Comparison of ENCODE assay signal across 8 cellular contexts in the genomic region with DNA sequence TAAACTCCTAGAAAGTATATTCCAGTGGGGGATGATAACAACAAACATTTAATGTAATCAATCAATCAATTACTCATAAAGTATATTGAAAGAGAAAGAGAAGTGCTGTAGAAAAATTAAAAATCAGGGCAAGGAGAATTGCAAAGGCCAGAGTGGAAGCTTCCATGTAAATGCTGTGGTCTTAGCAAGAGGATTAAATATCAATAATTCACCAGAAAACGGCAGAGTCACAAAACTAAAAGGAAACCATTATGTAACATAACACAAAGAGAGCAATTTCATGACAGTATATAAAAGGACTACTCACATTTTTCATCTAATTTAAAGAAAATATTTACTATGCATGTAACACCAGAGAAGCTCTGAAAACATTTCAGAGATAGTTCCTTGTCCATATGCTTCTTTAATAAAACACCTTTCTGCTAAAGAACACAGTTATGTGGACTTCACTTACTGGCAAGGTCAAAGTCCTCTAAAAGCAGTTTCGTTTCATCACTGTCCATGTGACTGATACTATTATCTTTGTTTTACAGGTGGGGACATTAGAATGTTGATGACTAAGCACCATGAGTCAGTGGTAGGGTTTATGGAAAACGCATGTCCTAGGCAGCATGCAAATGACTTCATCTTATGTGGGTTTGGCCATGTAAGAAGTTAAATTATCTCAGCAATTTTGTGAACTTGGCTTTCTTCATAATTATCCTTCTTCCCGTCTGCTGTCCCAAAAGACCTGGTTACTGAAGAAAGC.
DNase-seq lines count a peak whose midpoint lies in the region; ATAC-seq and TF ChIP-seq lines count a peak whose summit lies in the region.

No MANE protein-coding gene starts in this region.

- CTCF ChIA-PET in HEK293 (lab: Yijun Ruan, JAX): interaction anchor here (0.8 kb wide), 1 partner anchor 12 kb away, joined by 3 read pairs; no protein-coding TSS in a partner anchor

- no peak overlapping the region for H3K4me3 ChIP-seq in HEK293 (ENCODE audit: low read depth, low read length)
- no peak overlapping the region for H3K4me3 ChIP-seq in fibroblast of mammary gland (ENCODE audit: control insufficient read depth, low read depth, low read length)
- H3K4me3 ChIP-seq in thoracic aorta: no peak overlapping the region

- H3K4me1 ChIP-seq in HEK293 (ENCODE audit: control insufficient read depth, insufficient read depth, low read length): no peaks in the 10 kb centered on the region
- peaks cover 3 to 28% of the 10 kb centered on the region in 2 donors for H3K4me1 ChIP-seq in thoracic aorta (ENCODE audit: control insufficient read depth in 1 of 2, low read depth in 2 of 2)

- ATAC-seq in thoracic aorta (ENCODE audit: insufficient number of reproducible peaks, low FRiP score, low read depth) (peak; percentile 44), HG02852 (IDR thresholded peaks at IDR 0.05; ENCODE audit: unreplicated experiment) (no peak)

- POLR2A ChIA-PET in HEK293 (lab: Yijun Ruan, JAX): no interaction called here

- no peaks in the 10 kb centered on the region for H3K27me3 ChIP-seq in thoracic aorta (replicated peaks; ENCODE audit: insufficient read depth)

- no peak overlapping the region for H3K27ac ChIP-seq in HEK293 (ENCODE audit: extremely low read depth, low read depth, low read length)
- no peak overlapping the region for H3K27ac ChIP-seq in thoracic aorta

- H3K36me3 ChIP-seq in HEK293 (ENCODE audit: control insufficient read depth in 2 of 2, insufficient read depth in 1 of 2, low read length in 2 of 2): no peaks in the 10 kb centered on the region
- no peaks in the 10 kb centered on the region for H3K36me3 ChIP-seq in thoracic aorta

- TF ChIP-seq CTCF in HEK293 (tag by site-specific recombination; IDR thresholded peaks at IDR 0.05): no peak
- TF ChIP-seq CTCF in fibroblast of mammary gland (conservative IDR thresholded peaks at IDR 0.05; ENCODE audit: control insufficient read depth, insufficient read depth, low read depth, low read length): no peak
- no peak for TF ChIP-seq CTCF in thoracic aorta (IDR thresholded peaks at IDR 0.05)

- H3K9me3 ChIP-seq in HEK293 (ENCODE audit: control insufficient read depth, insufficient read depth, low read depth, low read length) (no peaks in the 10 kb centered on the region), thoracic aorta (no peaks in the 10 kb centered on the region)

- DNase-seq in COLO829 (ENCODE audit: low spot score): peak; percentile 39
- DNase-seq in NCI-H226: peak; percentile 85
- peak; percentile 98 for DNase-seq in fibroblast of mammary gland (ENCODE audit: low read depth)
- DNase-seq in thoracic aorta (ENCODE audit: low spot score): no peak
- no peak for DNase-seq in SW 1271 (lab: John Stamatoyannopoulos, UW)
- no peak for DNase-seq in pons (ENCODE audit: low spot score)

TF ChIP-seq in HEK293, 187 proteins besides CTCF, POLR2A, EP300 and RAD21 (continues in another document):
- no peak for TF ChIP-seq ZNF585B (tag by site-specific recombination; IDR thresholded peaks at IDR 0.05)
- peak; percentile 82 for TF ChIP-seq ZNF660 (tag by site-specific recombination; IDR thresholded peaks at IDR 0.05)
- TF ChIP-seq, protein P1, sequence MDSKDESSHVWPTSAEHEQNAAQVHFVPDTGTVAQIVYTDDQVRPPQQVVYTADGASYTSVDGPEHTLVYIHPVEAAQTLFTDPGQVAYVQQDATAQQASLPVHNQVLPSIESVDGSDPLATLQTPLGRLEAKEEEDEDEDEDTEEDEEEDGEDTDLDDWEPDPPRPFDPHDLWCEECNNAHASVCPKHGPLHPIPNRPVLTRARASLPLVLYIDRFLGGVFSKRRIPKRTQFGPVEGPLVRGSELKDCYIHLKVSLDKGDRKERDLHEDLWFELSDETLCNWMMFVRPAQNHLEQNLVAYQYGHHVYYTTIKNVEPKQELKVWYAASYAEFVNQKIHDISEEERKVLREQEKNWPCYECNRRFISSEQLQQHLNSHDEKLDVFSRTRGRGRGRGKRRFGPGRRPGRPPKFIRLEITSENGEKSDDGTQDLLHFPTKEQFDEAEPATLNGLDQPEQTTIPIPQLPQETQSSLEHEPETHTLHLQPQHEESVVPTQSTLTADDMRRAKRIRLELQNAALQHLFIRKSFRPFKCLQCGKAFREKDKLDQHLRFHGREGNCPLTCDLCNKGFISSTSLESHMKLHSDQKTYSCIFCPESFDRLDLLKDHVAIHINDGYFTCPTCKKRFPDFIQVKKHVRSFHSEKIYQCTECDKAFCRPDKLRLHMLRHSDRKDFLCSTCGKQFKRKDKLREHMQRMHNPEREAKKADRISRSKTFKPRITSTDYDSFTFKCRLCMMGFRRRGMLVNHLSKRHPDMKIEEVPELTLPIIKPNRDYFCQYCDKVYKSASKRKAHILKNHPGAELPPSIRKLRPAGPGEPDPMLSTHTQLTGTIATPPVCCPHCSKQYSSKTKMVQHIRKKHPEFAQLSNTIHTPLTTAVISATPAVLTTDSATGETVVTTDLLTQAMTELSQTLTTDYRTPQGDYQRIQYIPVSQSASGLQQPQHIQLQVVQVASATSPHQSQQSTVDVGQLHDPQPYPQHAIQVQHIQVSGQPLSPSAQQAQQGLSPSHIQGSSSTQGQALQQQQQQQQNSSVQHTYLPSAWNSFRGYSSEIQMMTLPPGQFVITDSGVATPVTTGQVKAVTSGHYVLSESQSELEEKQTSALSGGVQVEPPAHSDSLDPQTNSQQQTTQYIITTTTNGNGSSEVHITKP (tag by site-specific recombination; IDR thresholded peaks at IDR 0.05): peak; percentile 48
- 0 out of 2 replicates have a peak, but pooled peaks have one; percentile 40 for TF ChIP-seq BCL11A (tag by site-specific recombination; IDR thresholded peaks at IDR 0.05; ENCODE audit: low read depth)
- TF ChIP-seq ZFP37 (tag by site-specific recombination; IDR thresholded peaks at IDR 0.05): peak; percentile 55; the same call in 1 of the 2 replicates
- TF ChIP-seq WT1 (tag by site-specific recombination; IDR thresholded peaks at IDR 0.05): no peak
- TF ChIP-seq, protein P2, sequence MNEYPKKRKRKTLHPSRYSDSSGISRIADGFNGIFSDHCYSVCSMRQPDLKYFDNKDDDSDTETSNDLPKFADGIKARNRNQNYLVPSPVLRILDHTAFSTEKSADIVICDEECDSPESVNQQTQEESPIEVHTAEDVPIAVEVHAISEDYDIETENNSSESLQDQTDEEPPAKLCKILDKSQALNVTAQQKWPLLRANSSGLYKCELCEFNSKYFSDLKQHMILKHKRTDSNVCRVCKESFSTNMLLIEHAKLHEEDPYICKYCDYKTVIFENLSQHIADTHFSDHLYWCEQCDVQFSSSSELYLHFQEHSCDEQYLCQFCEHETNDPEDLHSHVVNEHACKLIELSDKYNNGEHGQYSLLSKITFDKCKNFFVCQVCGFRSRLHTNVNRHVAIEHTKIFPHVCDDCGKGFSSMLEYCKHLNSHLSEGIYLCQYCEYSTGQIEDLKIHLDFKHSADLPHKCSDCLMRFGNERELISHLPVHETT (tag by site-specific recombination; IDR thresholded peaks at IDR 0.05): peak; percentile 70; the same call in 1 of the 2 replicates
- TF ChIP-seq ZNF792 (tag by site-specific recombination; IDR thresholded peaks at IDR 0.05): no peak
- peak; percentile 3; the same call in 1 of the 2 replicates for TF ChIP-seq ZNF654 (tag by site-specific recombination; IDR thresholded peaks at IDR 0.05; ENCODE audit: low read depth)
- TF ChIP-seq ZBTB8A (tag by site-specific recombination; IDR thresholded peaks at IDR 0.05): no peak
- no peak for TF ChIP-seq ZNF747 (tag by site-specific recombination; IDR thresholded peaks at IDR 0.05)
- peak; percentile 89 for TF ChIP-seq ZNF335 (tag by site-specific recombination; conservative IDR thresholded peaks at IDR 0.05)
- no peak for TF ChIP-seq ZNF280C (tag by site-specific recombination; IDR thresholded peaks at IDR 0.05)
- 0 out of 2 replicates have a peak, but pooled peaks have one; percentile 18 for TF ChIP-seq RBAK (tag by site-specific recombination; IDR thresholded peaks at IDR 0.05)
- TF ChIP-seq SP7 (tag by site-specific recombination; IDR thresholded peaks at IDR 0.05): peak; percentile 54; the same call in 1 of the 2 replicates
- TF ChIP-seq FEZF1 (tag by site-specific recombination; IDR thresholded peaks at IDR 0.05): 0 out of 2 replicates have a peak, but pooled peaks have one; percentile 10
- TF ChIP-seq SCRT2 (tag by site-specific recombination; IDR thresholded peaks at IDR 0.05): peak; percentile 92
- no peak for TF ChIP-seq ZSCAN30 (tag by site-specific recombination; IDR thresholded peaks at IDR 0.05)
- TF ChIP-seq PRDM1 (tag by site-specific recombination; IDR thresholded peaks at IDR 0.05): peak; percentile 70
- peak; percentile 20; the same call in 1 of the 2 replicates for TF ChIP-seq SP3 (tag by site-specific recombination; IDR thresholded peaks at IDR 0.05)
- no peak for TF ChIP-seq ZNF707 (tag by site-specific recombination; IDR thresholded peaks at IDR 0.05)

Comparison
In these comparisons a context has a peak if more than half of its experiments do, and no peak if none do; other contexts are left out.
1. DNase-seq: peak in COLO829 (single experiment), NCI-H226 (single experiment) and fibroblast of mammary gland (single experiment); none in thoracic aorta (single experiment), SW 1271 (0 of 2) and pons (single experiment).